In genomic region chr1:32291708-32292508, GRCh38 we compare ENCODE assay signal across 9 cellular contexts.
DNase-seq lines count a peak whose midpoint lies in the region; ATAC-seq, FAIRE-seq and TF ChIP-seq lines count a peak whose summit lies in the region.
"Had no signal": no experiment of that assay in that cellular context is flagged by ENCODE, and none has a peak within 500 bp of the region (broad histone marks: within the 10 kb centered on the region; RNA-seq: fewer than 3 reads in every experiment).

Gene HDAC1, plus strand, starts transcription at chr1:32292083. Its CDS starts 87 bp downstream, at chr1:32292170.

- DNase-seq in AG10803 (ENCODE audit: low read depth) (peak; percentile 92), NCI-H446 (lab: John Stamatoyannopoulos, UW) (peak; percentile 89 to 97)
- DNase-seq in activated CD4-positive, CD25-positive, alpha-beta regulatory T cell treated with anti-CD3 and anti-CD28 coated beads, Interleukin-2, amount 50 U/mL, for 16 hours (ENCODE audit: low read depth, low spot score): peak; percentile 93
- peak; percentile 96 for DNase-seq in central memory CD4-positive, alpha-beta T cell
- DNase-seq in stimulated activated CD4-positive, alpha-beta T cell treated with anti-CD3 and anti-CD28 coated beads, Interleukin-12 subunit alpha, Interleukin-12 subunit beta, amount 100 ng/mL, for 24 hours (ENCODE audit: low read depth in 2 of 2): peak; percentile 95 to 96

- TF ChIP-seq CTCF in AG10803 (conservative IDR thresholded peaks at IDR 0.05; ENCODE audit: low read length): no peak

- peak within 1 kb of the TSS; percentile 95 for H3K4me3 ChIP-seq in AG10803 (ENCODE audit: low read length)

- ATAC-seq in GM19035 (IDR thresholded peaks at IDR 0.05; ENCODE audit: unreplicated experiment) (peak; percentile 98), HG03342 (IDR thresholded peaks at IDR 0.05; ENCODE audit: unreplicated experiment) (peak; percentile 96)

- peak; percentile 30 for FAIRE-seq in islet of Langerhans (lab: Jason Lieb, UNC)
- FAIRE-seq: colon had no signal

Comparison
In these comparisons a context has a peak if more than half of its experiments do, and no peak if none do; other contexts are left out.
1. Peak in every context shown above with its lines: DNase-seq, ATAC-seq and H3K4me3 ChIP-seq.